ENCODE assay signal across 1 cellular context in the genomic region with DNA sequence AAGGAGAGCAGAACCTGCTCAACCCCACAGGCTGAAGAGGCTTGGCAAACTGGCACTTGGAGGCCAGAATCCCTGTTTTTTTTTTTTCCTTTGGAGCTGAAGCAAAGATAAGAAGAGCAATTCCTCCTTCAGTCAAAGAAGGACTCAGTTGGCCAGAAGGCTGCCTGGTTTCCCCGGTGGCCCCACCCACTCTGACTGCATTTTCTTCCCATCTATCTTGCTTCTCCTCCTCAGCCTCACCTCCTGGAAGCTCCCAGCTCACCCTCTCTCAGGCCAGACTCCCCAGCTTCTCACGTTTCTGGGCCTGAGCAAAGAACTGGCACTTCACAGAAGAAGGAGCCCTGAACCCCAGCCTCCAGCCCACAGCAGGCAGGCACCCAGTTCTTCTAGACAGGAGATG.
TF ChIP-seq lines count a peak whose summit lies in the region.

No MANE protein-coding gene starts in this region.

TF ChIP-seq in WTC11, 78 proteins besides CTCF, POLR2A, EP300 and RAD21 (continued from another document):
- TF ChIP-seq, protein P1, sequence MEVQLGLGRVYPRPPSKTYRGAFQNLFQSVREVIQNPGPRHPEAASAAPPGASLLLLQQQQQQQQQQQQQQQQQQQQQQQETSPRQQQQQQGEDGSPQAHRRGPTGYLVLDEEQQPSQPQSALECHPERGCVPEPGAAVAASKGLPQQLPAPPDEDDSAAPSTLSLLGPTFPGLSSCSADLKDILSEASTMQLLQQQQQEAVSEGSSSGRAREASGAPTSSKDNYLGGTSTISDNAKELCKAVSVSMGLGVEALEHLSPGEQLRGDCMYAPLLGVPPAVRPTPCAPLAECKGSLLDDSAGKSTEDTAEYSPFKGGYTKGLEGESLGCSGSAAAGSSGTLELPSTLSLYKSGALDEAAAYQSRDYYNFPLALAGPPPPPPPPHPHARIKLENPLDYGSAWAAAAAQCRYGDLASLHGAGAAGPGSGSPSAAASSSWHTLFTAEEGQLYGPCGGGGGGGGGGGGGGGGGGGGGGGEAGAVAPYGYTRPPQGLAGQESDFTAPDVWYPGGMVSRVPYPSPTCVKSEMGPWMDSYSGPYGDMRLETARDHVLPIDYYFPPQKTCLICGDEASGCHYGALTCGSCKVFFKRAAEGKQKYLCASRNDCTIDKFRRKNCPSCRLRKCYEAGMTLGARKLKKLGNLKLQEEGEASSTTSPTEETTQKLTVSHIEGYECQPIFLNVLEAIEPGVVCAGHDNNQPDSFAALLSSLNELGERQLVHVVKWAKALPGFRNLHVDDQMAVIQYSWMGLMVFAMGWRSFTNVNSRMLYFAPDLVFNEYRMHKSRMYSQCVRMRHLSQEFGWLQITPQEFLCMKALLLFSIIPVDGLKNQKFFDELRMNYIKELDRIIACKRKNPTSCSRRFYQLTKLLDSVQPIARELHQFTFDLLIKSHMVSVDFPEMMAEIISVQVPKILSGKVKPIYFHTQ (CRISPR knock-in tag; IDR thresholded peaks at IDR 0.05), result no peak
- TF ChIP-seq TEAD4 (CRISPR knock-in tag; IDR thresholded peaks at IDR 0.05) (no peak), CREB1 (CRISPR knock-in tag; IDR thresholded peaks at IDR 0.05) (no peak), ZBTB21 (CRISPR knock-in tag; IDR thresholded peaks at IDR 0.05; ENCODE audit: borderline replicate concordance) (no peak), ZNF423 (CRISPR knock-in tag; IDR thresholded peaks at IDR 0.05) (no peak), KAT7 (CRISPR knock-in tag; IDR thresholded peaks at IDR 0.05; ENCODE audit: borderline replicate concordance) (no peak), SOX15 (CRISPR knock-in tag; IDR thresholded peaks at IDR 0.05) (no peak), HMGA2 (CRISPR knock-in tag; IDR thresholded peaks at IDR 0.05) (no peak), FOXP1 (CRISPR knock-in tag; IDR thresholded peaks at IDR 0.05; ENCODE audit: borderline replicate concordance) (no peak)
- TF ChIP-seq, protein P2, sequence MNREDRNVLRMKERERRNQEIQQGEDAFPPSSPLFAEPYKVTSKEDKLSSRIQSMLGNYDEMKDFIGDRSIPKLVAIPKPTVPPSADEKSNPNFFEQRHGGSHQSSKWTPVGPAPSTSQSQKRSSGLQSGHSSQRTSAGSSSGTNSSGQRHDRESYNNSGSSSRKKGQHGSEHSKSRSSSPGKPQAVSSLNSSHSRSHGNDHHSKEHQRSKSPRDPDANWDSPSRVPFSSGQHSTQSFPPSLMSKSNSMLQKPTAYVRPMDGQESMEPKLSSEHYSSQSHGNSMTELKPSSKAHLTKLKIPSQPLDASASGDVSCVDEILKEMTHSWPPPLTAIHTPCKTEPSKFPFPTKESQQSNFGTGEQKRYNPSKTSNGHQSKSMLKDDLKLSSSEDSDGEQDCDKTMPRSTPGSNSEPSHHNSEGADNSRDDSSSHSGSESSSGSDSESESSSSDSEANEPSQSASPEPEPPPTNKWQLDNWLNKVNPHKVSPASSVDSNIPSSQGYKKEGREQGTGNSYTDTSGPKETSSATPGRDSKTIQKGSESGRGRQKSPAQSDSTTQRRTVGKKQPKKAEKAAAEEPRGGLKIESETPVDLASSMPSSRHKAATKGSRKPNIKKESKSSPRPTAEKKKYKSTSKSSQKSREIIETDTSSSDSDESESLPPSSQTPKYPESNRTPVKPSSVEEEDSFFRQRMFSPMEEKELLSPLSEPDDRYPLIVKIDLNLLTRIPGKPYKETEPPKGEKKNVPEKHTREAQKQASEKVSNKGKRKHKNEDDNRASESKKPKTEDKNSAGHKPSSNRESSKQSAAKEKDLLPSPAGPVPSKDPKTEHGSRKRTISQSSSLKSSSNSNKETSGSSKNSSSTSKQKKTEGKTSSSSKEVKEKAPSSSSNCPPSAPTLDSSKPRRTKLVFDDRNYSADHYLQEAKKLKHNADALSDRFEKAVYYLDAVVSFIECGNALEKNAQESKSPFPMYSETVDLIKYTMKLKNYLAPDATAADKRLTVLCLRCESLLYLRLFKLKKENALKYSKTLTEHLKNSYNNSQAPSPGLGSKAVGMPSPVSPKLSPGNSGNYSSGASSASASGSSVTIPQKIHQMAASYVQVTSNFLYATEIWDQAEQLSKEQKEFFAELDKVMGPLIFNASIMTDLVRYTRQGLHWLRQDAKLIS (CRISPR knock-in tag; IDR thresholded peaks at IDR 0.05; ENCODE audit: borderline replicate concordance), result no peak
TF ChIP-seq in WTC11: peak in this region for 0.
